16 cellular contexts compared by ENCODE assay signal in the genomic region with DNA sequence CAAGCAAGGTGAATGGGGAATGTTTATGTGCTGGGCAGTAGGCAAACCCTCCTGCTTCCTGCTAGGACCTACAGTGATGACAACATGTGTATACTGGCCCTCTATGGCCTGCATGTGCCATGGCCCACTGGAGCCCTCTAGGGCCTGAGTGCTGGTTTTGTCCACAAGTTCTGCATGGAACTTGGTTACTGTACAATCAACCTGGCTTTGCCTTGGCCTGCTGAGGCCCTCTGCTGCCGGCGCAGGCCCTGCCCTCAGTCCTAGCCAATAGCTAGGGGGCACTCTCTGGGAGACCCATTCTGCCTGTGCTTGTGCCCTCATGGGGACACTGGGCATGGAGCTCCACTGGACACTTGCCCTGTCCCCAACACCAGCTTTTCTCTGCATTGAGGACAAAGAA.
DNase-seq lines count a peak whose midpoint lies in the region; ATAC-seq and TF ChIP-seq lines count a peak whose summit lies in the region.
"Had no signal": no experiment of that assay in that cellular context is flagged by ENCODE, and none has a peak within 500 bp of the region (broad histone marks: within the 10 kb centered on the region; RNA-seq: fewer than 3 reads in every experiment).

No MANE protein-coding gene starts in this region.

- H3K36me3 ChIP-seq in left ventricle myocardium inferior (no peaks in the 10 kb centered on the region), OCI-LY1 (ENCODE audit: insufficient read depth, low read length) (no peaks in the 10 kb centered on the region), mucosa of descending colon (ENCODE audit: low read depth) (no peaks in the 10 kb centered on the region)
- H3K36me3 ChIP-seq: prostate gland, thyroid gland had no signal

- H3K9me3 ChIP-seq in right cardiac atrium (ENCODE audit: control insufficient read depth, low read length) = no peaks in the 10 kb centered on the region
- H3K9me3 ChIP-seq in left ventricle myocardium inferior (replicated peaks) = no peaks in the 10 kb centered on the region
- H3K9me3 ChIP-seq in OCI-LY1 (ENCODE audit: low read length) = no peaks in the 10 kb centered on the region
- no peaks in the 10 kb centered on the region for H3K9me3 ChIP-seq in mucosa of descending colon
- H3K9me3 ChIP-seq: prostate gland, thyroid gland had no signal

- no peaks in the 10 kb centered on the region for H3K36me3 Mint-ChIP-seq in type B pancreatic cell
- H3K36me3 Mint-ChIP-seq: brain had no signal

- H3K4me1 ChIP-seq in right cardiac atrium (ENCODE audit: control insufficient read depth, insufficient read depth, low read length) (no peaks in the 10 kb centered on the region), left ventricle myocardium inferior (no peaks in the 10 kb centered on the region), OCI-LY1 (ENCODE audit: insufficient read depth, low read length, severe bottlenecking) (no peaks in the 10 kb centered on the region), mucosa of descending colon (ENCODE audit: low read depth) (no peaks in the 10 kb centered on the region)
- H3K4me1 ChIP-seq: prostate gland had no signal

- no peaks in the 10 kb centered on the region for H3K79me2 ChIP-seq in OCI-LY1 (ENCODE audit: insufficient read depth, low read length)

- TF ChIP-seq CTCF in left ventricle myocardium inferior (IDR thresholded peaks at IDR 0.05; ENCODE audit: borderline replicate concordance) (no peak), OCI-LY1 (IDR thresholded peaks at IDR 0.05; ENCODE audit: low read length) (peak; percentile 7; the same call in 1 of the 2 replicates), type B pancreatic cell (conservative IDR thresholded peaks at IDR 0.05) (no peak), mucosa of descending colon (IDR thresholded peaks at IDR 0.05) (no peak)

- H3K4me3 Mint-ChIP-seq in type B pancreatic cell = no peak overlapping the region
- H3K4me3 Mint-ChIP-seq: activated B cell treated with CpG ODN at 0.5 μM for 24 hours; activated naive CD4-positive, alpha-beta T cell treated with anti-CD3 and anti-CD28 coated beads for 36 hours; brain had no signal

- H3K4me2 ChIP-seq in OCI-LY1 (ENCODE audit: low read length) = no peak overlapping the region

- peaks cover 17% of the 10 kb centered on the region for H3K27me3 Mint-ChIP-seq in type B pancreatic cell

- H3K27ac ChIP-seq in right cardiac atrium (ENCODE audit: low read length) (no peak overlapping the region), left ventricle myocardium inferior (replicated peaks) (no peak overlapping the region), OCI-LY1 (ENCODE audit: low read depth, low read length, poor library complexity, severe bottlenecking) (no peak overlapping the region)
- H3K27ac ChIP-seq: prostate gland, thyroid gland had no signal

- no peaks in the 10 kb centered on the region for H4K20me1 ChIP-seq in OCI-LY1 (ENCODE audit: insufficient read depth, low read length)

- no peak overlapping the region for H3K9ac ChIP-seq in OCI-LY1 (ENCODE audit: low read length)

- 69% methylated on average over 2 of the region's 2 CpGs for WGBS in right cardiac atrium

- H3K27me3 ChIP-seq in right cardiac atrium (ENCODE audit: control insufficient read depth, insufficient read depth) (no peaks in the 10 kb centered on the region), left ventricle myocardium inferior (ENCODE audit: low read depth) (peaks cover 18% of the 10 kb centered on the region), OCI-LY1 (ENCODE audit: insufficient read depth, low read length) (no peaks in the 10 kb centered on the region)
- H3K27me3 ChIP-seq: thyroid gland had no signal

- no peaks in the 10 kb centered on the region for H3K4me1 Mint-ChIP-seq in type B pancreatic cell (ENCODE audit: unreplicated experiment)
- H3K4me1 Mint-ChIP-seq: activated B cell treated with CpG ODN at 0.5 μM for 24 hours, brain had no signal

- no peak overlapping the region for H2AFZ ChIP-seq in OCI-LY1 (ENCODE audit: low read length)

- no peaks in the 10 kb centered on the region for H3F3A ChIP-seq in OCI-LY1 (ENCODE audit: insufficient read depth, low read length)

- H3K27ac Mint-ChIP-seq in type B pancreatic cell = no peak overlapping the region
- H3K27ac Mint-ChIP-seq: activated B cell treated with CpG ODN at 0.5 μM for 24 hours; activated naive CD4-positive, alpha-beta T cell treated with anti-CD3 and anti-CD28 coated beads for 36 hours; brain had no signal

- no peak for DNase-seq in right cardiac atrium
- no peak for DNase-seq in left ventricle myocardium inferior
- DNase-seq in ecto neural progenitor cell (ENCODE audit: low spot score) = peak; percentile 34
- DNase-seq in type B pancreatic cell (ENCODE audit: extremely low spot score, unreplicated experiment) = peak; percentile 16
- no peak for DNase-seq in pons (ENCODE audit: low spot score)
- DNase-seq in NCI-H510A (lab: John Stamatoyannopoulos, UW) = no peak
- no peak for DNase-seq in mucosa of descending colon
- DNase-seq: activated B cell treated with CpG ODN at 0.5 μM for 24 hours; activated naive CD4-positive, alpha-beta T cell treated with anti-CD3 and anti-CD28 coated beads for 36 hours; kidney glomerular epithelial cell; NCI-H1930; thyroid gland had no signal

- intact Hi-C loops in right cardiac atrium (cut with DNase I) (no loop called here), left ventricle myocardium inferior (cut with micrococcal nuclease) (no loop called here), mucosa of descending colon (cut with DNase I, micrococcal nuclease) (no loop called here)

- H3K4me3 ChIP-seq in right cardiac atrium (ENCODE audit: low read length) (no peak overlapping the region), left ventricle myocardium inferior (no peak overlapping the region), OCI-LY1 (ENCODE audit: low read depth, low read length, poor library complexity, severe bottlenecking) (no peak overlapping the region), mucosa of descending colon (no peak overlapping the region)
- H3K4me3 ChIP-seq: GM12878, prostate gland, thyroid gland had no signal

- no peaks in the 10 kb centered on the region for H3K9me2 ChIP-seq in OCI-LY1 (ENCODE audit: low read depth, low read length)

- no peaks in the 10 kb centered on the region for H3K9me3 Mint-ChIP-seq in type B pancreatic cell
- H3K9me3 Mint-ChIP-seq: activated B cell treated with CpG ODN at 0.5 μM for 24 hours; activated naive CD4-positive, alpha-beta T cell treated with anti-CD3 and anti-CD28 coated beads for 36 hours; brain had no signal

- ATAC-seq in right cardiac atrium (peak; percentile 9 to 28), mucosa of descending colon (no peak)
- ATAC-seq: GM12878 had no signal

Comparison
In these comparisons a context has a peak if more than half of its experiments do, and no peak if none do; other contexts are left out.
1. DNase-seq: peak in ecto neural progenitor cell (single experiment) and type B pancreatic cell (single experiment); none in right cardiac atrium (0 of 3), left ventricle myocardium inferior (single experiment), pons (single experiment), NCI-H510A (single experiment) and mucosa of descending colon (0 of 3).